In the genomic region with DNA sequence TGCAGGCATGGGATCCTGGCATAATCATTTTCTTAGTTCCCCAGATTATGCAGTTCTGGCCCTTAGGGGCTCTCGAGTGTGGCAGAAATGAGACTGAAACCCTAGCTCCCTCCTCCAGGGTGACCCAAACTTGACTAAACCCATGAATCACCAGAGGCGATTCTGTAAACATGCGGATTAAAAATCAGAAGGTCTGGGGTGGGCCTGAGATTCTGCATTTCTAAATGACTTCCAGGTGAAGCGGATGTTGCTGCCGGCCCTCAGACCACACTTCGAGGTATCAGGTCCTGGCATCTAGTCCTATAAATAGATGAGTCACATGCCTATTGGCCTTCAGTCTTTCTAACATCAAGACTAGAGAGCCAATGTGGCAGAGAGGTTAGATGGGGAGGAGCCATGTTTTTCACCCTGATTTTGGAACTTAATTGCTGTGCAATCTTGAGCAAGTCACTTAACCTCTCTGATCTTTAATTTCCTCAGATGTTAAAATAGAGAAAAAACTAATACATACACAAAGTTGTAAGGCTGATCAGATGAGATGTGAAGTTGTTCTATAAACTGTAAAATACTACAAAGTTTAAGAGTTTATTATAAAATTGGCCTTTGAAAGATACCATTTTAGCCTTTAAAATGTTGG, we compare ENCODE assay signal across 19 cellular contexts.
DNase-seq lines count a peak whose midpoint lies in the region; ATAC-seq, FAIRE-seq and TF ChIP-seq lines count a peak whose summit lies in the region.
"Had no signal": no experiment of that assay in that cellular context is flagged by ENCODE, and none has a peak within 500 bp of the region (broad histone marks: within the 10 kb centered on the region; RNA-seq: fewer than 3 reads in every experiment).

No MANE protein-coding gene starts in this region.

- H3K27me3 ChIP-seq in K562 (ENCODE audit: control insufficient read depth in 2 of 2, insufficient read depth in 2 of 2, low read length in 2 of 2) (no peaks in the 10 kb centered on the region; a peak in 3 of 5 replicates), sigmoid colon (no peaks in the 10 kb centered on the region), adrenal gland (no peaks in the 10 kb centered on the region)
- H3K27me3 ChIP-seq: BLaER1 treated with 17β-estradiol and CSF1 and Interleukin-3, amounts not matched to agents 10 nM and 100 nM; neutrophil had no signal

- DNase-seq in AG08396 (ENCODE audit: low spot score): peak; percentile 15
- no peak for DNase-seq in K562 (ENCODE audit: extremely low read depth in 1 of 4, low spot score in 3 of 4)
- DNase-seq in sigmoid colon: no peak
- no peak for DNase-seq in NCI-H1048 (lab: John Stamatoyannopoulos, UW)
- DNase-seq in NCI-H748 (lab: John Stamatoyannopoulos, UW; ENCODE audit: unreplicated experiment): no peak
- no peak for DNase-seq in adrenal gland
- DNase-seq: activated CD4-positive, alpha-beta T cell treated with anti-CD3 and anti-CD28 coated beads for 1 hour; activated T-cell treated with anti-CD3 and anti-CD28 coated beads, Interleukin-2, amount 50 U/mL, for 4 hours; HFFc6; mesenchymal stem cell; NCI-H1436 treated with DMSO at 0.1 percent for 48 hours; NCI-H510A treated with DMSO at 0.1 percent for 48 hours; T-helper 2 cell had no signal

- no peak overlapping the region for H3K9ac ChIP-seq in K562 (ENCODE audit: insufficient read depth in 1 of 2, low read depth in 2 of 2, low read length in 2 of 2)
- H3K9ac ChIP-seq: BLaER1 treated with 17β-estradiol and CSF1 and Interleukin-3, amounts not matched to agents 10 nM and 100 nM had no signal

- no peak overlapping the region for H2AFZ ChIP-seq in K562 (ENCODE audit: low read depth, low read length)

- H3K4me2 ChIP-seq in K562 (ENCODE audit: insufficient read depth, low read length): no peak overlapping the region
- H3K4me2 ChIP-seq: BLaER1 treated with 17β-estradiol and CSF1 and Interleukin-3, amounts not matched to agents 10 nM and 100 nM had no signal

- CTCF ChIA-PET in K562 (lab: Yijun Ruan, JAX; ENCODE audit: low intra/inter-chr PET ratio): no interaction called here

- WGBS in K562 (ENCODE audit: insufficient coverage, low coverage, missing lambda C conversion rate): 0% methylated on average over 4 of the region's 6 CpGs
- WGBS in sigmoid colon, 2 donors: 81 to 84% methylated on average over 6 of the region's 6 CpGs
- WGBS in adrenal gland, 4 donors: 69 to 79% (median 75%) methylated on average over 6 of the region's 6 CpGs

- TF ChIP-seq CTCF in K562 (IDR thresholded peaks at IDR 0.05 in 2 of 3, conservative IDR thresholded peaks at IDR 0.05 in 1 of 3; ENCODE audit: insufficient read depth in 2 of 3, low read depth in 1 of 3, low read length in 3 of 3): no peak
- TF ChIP-seq CTCF in sigmoid colon (IDR thresholded peaks at IDR 0.05): no peak
- TF ChIP-seq CTCF in adrenal gland (IDR thresholded peaks at IDR 0.05): no peak

- H3K79me2 ChIP-seq in K562 (ENCODE audit: control insufficient read depth, insufficient read depth, low read length): no peaks in the 10 kb centered on the region

- H3K9me3 ChIP-seq in K562 (replicated peaks; ENCODE audit: control insufficient read depth, insufficient read depth, low read depth, low read length) (no peaks in the 10 kb centered on the region), sigmoid colon (no peaks in the 10 kb centered on the region), adrenal gland (replicated peaks in 1 of 3) (no peaks in the 10 kb centered on the region)
- H3K9me3 ChIP-seq: neutrophil had no signal

- H3K4me3 ChIP-seq in K562 (no peak overlapping the region), sigmoid colon (no peak overlapping the region), adrenal gland (no peak overlapping the region)
- H3K4me3 ChIP-seq: BLaER1 treated with 17β-estradiol and CSF1 and Interleukin-3, amounts not matched to agents 10 nM and 100 nM had no signal

- TF ChIP-seq RAD21 in K562 (CRISPR knock-in tag; conservative IDR thresholded peaks at IDR 0.05 in 1 of 2, IDR thresholded peaks at IDR 0.05 in 1 of 2): no peak

- ATAC-seq in GM19351 (IDR thresholded peaks at IDR 0.05; ENCODE audit: unreplicated experiment) (peak; percentile 50), K562 (no peak), GM19397 (IDR thresholded peaks at IDR 0.05; ENCODE audit: unreplicated experiment) (no peak)
- ATAC-seq: activated T-cell treated with anti-CD3 and anti-CD28 coated beads, Interleukin-2, amount 50 U/mL, for 4 hours; Panc1 had no signal

- no peaks in the 10 kb centered on the region for H3K4me1 ChIP-seq in K562 (replicated peaks in 1 of 2; ENCODE audit: control insufficient read depth in 2 of 2, insufficient read depth in 2 of 2, low read length in 2 of 2)
- H3K4me1 ChIP-seq in sigmoid colon: peaks cover 0 to 13% (median 12%) of the 10 kb centered on the region in 4 donors
- H3K4me1 ChIP-seq in adrenal gland (replicated peaks in 1 of 2): peaks cover 10 to 20% of the 10 kb centered on the region in 2 donors

- TF ChIP-seq POLR2A in K562 (conservative IDR thresholded peaks at IDR 0.05) (no peak), sigmoid colon (IDR thresholded peaks at IDR 0.05) (no peak), adrenal gland (IDR thresholded peaks at IDR 0.05) (no peak)

- H4K20me1 ChIP-seq in K562 (replicated peaks; ENCODE audit: control insufficient read depth, insufficient read depth, low read length): no peaks in the 10 kb centered on the region
- H4K20me1 ChIP-seq: BLaER1 treated with 17β-estradiol and CSF1 and Interleukin-3, amounts not matched to agents 10 nM and 100 nM had no signal

- H3K36me3 ChIP-seq in K562 (ENCODE audit: control insufficient read depth, insufficient read depth, low read length): no peaks in the 10 kb centered on the region
- no peaks in the 10 kb centered on the region for H3K36me3 ChIP-seq in sigmoid colon
- no peaks in the 10 kb centered on the region for H3K36me3 ChIP-seq in adrenal gland (replicated peaks in 1 of 2)
- H3K36me3 ChIP-seq: BLaER1 treated with 17β-estradiol and CSF1 and Interleukin-3, amounts not matched to agents 10 nM and 100 nM; neutrophil had no signal

- no TSS peak for BruUV-seq in K562 (replicated peaks; lab: Mats Ljungman, UMichigan)

- intact Hi-C loops in K562 (cut with micrococcal nuclease): no loop called here
- intact Hi-C loops in sigmoid colon (cut with DNase I): no loop called here
- intact Hi-C loops in adrenal gland (cut with DNase I): no loop called here

- H3K9me1 ChIP-seq in K562 (ENCODE audit: control insufficient read depth, insufficient read depth, low read length): no peaks in the 10 kb centered on the region

- H3K27ac ChIP-seq in K562 (ENCODE audit: extremely low read depth, low read depth, low read length) (no peak overlapping the region), sigmoid colon (peak overlapping the region; percentile 54 to 81 (median 70)), adrenal gland (peak overlapping the region in 2 of 5 donors; percentile 17 to 84)
- H3K27ac ChIP-seq: BLaER1 treated with 17β-estradiol and CSF1 and Interleukin-3, amounts not matched to agents 10 nM and 100 nM; neutrophil had no signal

- TF ChIP-seq EP300 in K562 (IDR thresholded peaks at IDR 0.05; ENCODE audit: low read length): no peak
- no peak for TF ChIP-seq EP300 in sigmoid colon (IDR thresholded peaks at IDR 0.05)

- POLR2A ChIA-PET in K562 (lab: Yijun Ruan, JAX): no interaction called here

- in situ Hi-C loops in K562 (cut with MboI): no loop called here

- no peak for FAIRE-seq in K562 (lab: Jason Lieb, UNC)
- FAIRE-seq: GM12891 had no signal

TF ChIP-seq in K562, 482 proteins besides CTCF, POLR2A, EP300 and RAD21 (continues in another document):
- TF ChIP-seq PYGO2 (tag; IDR thresholded peaks at IDR 0.05): no peak
- no peak for TF ChIP-seq ATF3 (IDR thresholded peaks at IDR 0.05)
- no peak for TF ChIP-seq ATF3 (CRISPR knock-in tag; conservative IDR thresholded peaks at IDR 0.05)
- no peak for TF ChIP-seq ZNF785 (CRISPR knock-in tag; IDR thresholded peaks at IDR 0.05)
- peak; percentile 72 for TF ChIP-seq ZFP36 (IDR thresholded peaks at IDR 0.05; ENCODE audit: low read depth, low read length, partially characterized antibody)
- TF ChIP-seq, protein P1, sequence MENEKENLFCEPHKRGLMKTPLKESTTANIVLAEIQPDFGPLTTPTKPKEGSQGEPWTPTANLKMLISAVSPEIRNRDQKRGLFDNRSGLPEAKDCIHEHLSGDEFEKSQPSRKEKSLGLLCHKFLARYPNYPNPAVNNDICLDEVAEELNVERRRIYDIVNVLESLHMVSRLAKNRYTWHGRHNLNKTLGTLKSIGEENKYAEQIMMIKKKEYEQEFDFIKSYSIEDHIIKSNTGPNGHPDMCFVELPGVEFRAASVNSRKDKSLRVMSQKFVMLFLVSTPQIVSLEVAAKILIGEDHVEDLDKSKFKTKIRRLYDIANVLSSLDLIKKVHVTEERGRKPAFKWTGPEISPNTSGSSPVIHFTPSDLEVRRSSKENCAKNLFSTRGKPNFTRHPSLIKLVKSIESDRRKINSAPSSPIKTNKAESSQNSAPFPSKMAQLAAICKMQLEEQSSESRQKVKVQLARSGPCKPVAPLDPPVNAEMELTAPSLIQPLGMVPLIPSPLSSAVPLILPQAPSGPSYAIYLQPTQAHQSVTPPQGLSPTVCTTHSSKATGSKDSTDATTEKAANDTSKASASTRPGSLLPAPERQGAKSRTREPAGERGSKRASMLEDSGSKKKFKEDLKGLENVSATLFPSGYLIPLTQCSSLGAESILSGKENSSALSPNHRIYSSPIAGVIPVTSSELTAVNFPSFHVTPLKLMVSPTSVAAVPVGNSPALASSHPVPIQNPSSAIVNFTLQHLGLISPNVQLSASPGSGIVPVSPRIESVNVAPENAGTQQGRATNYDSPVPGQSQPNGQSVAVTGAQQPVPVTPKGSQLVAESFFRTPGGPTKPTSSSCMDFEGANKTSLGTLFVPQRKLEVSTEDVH (IDR thresholded peaks at IDR 0.05; ENCODE audit: low read depth, partially characterized antibody): no peak
- peak; percentile 46; the same call in 1 of the 2 replicates for TF ChIP-seq BCOR (IDR thresholded peaks at IDR 0.05)
- TF ChIP-seq KDM1A (IDR thresholded peaks at IDR 0.05): 0 out of 4 replicates have a peak, but pooled peaks of 1 of the 2 experiments have one; percentile 10
